8 cellular contexts compared by ENCODE assay signal in the genomic region with DNA sequence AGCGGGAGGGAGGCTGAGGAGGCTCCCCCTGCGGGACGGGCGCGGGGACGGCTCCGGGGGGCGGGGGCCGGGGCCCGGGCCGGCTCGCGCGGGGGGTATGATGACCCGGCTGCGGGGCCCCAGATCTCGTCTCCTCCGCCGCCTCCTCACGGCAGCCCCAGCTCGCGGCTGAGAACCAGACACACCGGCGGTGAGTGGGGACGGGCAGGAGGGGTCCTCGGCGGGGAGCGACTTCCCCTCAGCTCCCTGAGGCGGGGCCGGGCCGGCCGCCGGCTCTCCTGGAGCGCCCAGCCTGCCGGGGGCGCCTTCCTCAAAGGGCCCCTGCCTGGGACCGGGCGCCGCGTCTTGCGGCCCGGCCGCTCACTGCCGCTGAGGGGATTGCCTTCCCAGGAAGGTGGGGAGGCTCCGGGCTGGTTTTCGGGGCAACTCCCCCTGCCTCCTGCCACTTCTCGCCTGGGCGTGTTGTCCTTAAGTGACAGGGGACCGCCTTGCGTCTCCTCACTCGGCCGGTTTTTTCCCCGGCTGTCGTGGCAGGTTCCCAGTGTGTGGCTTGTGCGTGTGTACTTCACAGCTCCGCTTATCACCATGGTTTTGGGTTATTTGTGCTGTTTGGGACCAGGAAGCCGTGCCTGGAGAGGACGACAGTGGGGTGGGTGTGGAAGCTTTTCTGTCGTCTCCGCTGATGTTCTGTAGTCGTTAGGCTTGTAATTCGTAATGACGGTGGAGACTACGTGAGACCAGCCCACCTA. TPM values are rescaled to one million over a fixed set of nuclear protein-coding genes. Genes with fewer than 3 reads are reported as not detected.
DNase-seq lines count a peak whose midpoint lies in the region; ATAC-seq, FAIRE-seq and TF ChIP-seq lines count a peak whose summit lies in the region.

No MANE protein-coding gene starts in this region.

- DNase-seq in SIG-M5 treated with dmso at 0.1 percent for 504 hours (lab: John Stamatoyannopoulos, UW; ENCODE audit: unreplicated experiment) (peak; percentile 81), SIG-M5 (lab: John Stamatoyannopoulos, UW) (no peak), frontal cortex (ENCODE audit: low spot score in 2 of 2) (peak; percentile 36 to 53), omental fat pad (ENCODE audit: low spot score) (no peak), transverse colon (peak; percentile 64)
- peak; percentile 88 for DNase-seq in activated effector memory CD4-positive, alpha-beta T cell treated with anti-CD3 and anti-CD28 coated beads, Interleukin-2, amount 50 U/mL, for 16 hours

- no peaks in the 10 kb centered on the region for H3K27me3 ChIP-seq in transverse colon

- FAIRE-seq in frontal cortex (lab: Jason Lieb, UNC): no peak

- in situ Hi-C loops in transverse colon (cut with MboI; ENCODE audit: low pct_ligation_motif_present in 1 of 4, low pct_unique_long_range_greater_than_20kb in 1 of 4, low sequenced_read_pairs in 3 of 4): loop anchor here in 1 of 4 donors (25.0 kb wide), 1 partner anchor 93 kb away; no protein-coding TSS in a partner anchor

- H3K9me3 ChIP-seq in transverse colon: no peaks in the 10 kb centered on the region

- WGBS in transverse colon (ENCODE audit: low coverage in 1 of 2), 2 donors: 0% methylated on average over 35 of the region's 64 CpGs; no CpG with 5 or more reads in 1 of the 2 donors

- no peak for TF ChIP-seq EP300 in transverse colon (IDR thresholded peaks at IDR 0.05; ENCODE audit: low read depth)

- intact Hi-C loops in transverse colon (cut with DNase I; ENCODE audit: low total_unique reads): loop anchor here (1.0 kb wide), 1 partner anchor 25 kb away; the partner anchor contains the start of gene DCLRE1B

- H3K36me3 ChIP-seq in transverse colon: no peaks in the 10 kb centered on the region

- H3K4me3 ChIP-seq in transverse colon: peak overlapping the region; percentile 86 to 99 (median 89)

- peak overlapping the region; percentile 95 to 99 (median 98) for H3K27ac ChIP-seq in transverse colon

- H3K4me1 ChIP-seq in transverse colon: peaks cover 26 to 51% (median 40%) of the 10 kb centered on the region in 4 donors

- ATAC-seq in HG02938 (IDR thresholded peaks at IDR 0.05; ENCODE audit: unreplicated experiment) (peak; percentile 20), omental fat pad (ENCODE audit: low FRiP score) (peak; percentile 46)

- peak; percentile 42 for TF ChIP-seq POLR2A in transverse colon (IDR thresholded peaks at IDR 0.05)

- no peak for TF ChIP-seq CTCF in omental fat pad (IDR thresholded peaks at IDR 0.05)
- peak in 1 of 5 experiments; percentile 25 for TF ChIP-seq CTCF in transverse colon (IDR thresholded peaks at IDR 0.05)

TF ChIP-seq in PFSK-1, 5 proteins besides CTCF, POLR2A, EP300 and RAD21:
- TF ChIP-seq FOXP2 (optimal IDR thresholded peaks at IDR 0.05; ENCODE audit: borderline replicate concordance, extremely low read depth, extremely low read length, insufficient read depth): no peak
- no peak for TF ChIP-seq POLR2AphosphoS5 (IDR thresholded peaks at IDR 0.05; ENCODE audit: low read depth, low read length)
- TF ChIP-seq TAF1 (IDR thresholded peaks at IDR 0.05; ENCODE audit: borderline replicate concordance, insufficient read depth, low read length): no peak
- 0 out of 2 replicates have a peak, but pooled peaks have one; percentile 5 for TF ChIP-seq SIN3A (IDR thresholded peaks at IDR 0.05; ENCODE audit: borderline replicate concordance, insufficient read depth, low read length)

RNA-seq across cellular contexts. Expression of gene HIPK1, which starts 0.8 kb away (rescaled TPM):
- 16.9 TPM for polyA plus RNA-seq in PFSK-1 (2012; ENCODE audit: insufficient read length, low read depth)
- total RNA-seq in frontal cortex (35.5 TPM), omental fat pad (10 to 100 TPM; 49.6 to 64.6 (median 57.7) TPM), transverse colon (10 to 100 TPM; 48.3 to 63.9 (median 53.1) TPM)

RNA-seq across cellular contexts. Expression of gene DCLRE1B, which starts 24.8 kb away (rescaled TPM):
- polyA plus RNA-seq in PFSK-1 (2012; ENCODE audit: insufficient read length, low read depth): 7.4 TPM
- total RNA-seq in frontal cortex: 6.5 TPM
- total RNA-seq in omental fat pad: 1 to 10 TPM; 2.8 to 5.6 (median 4.5) TPM
- total RNA-seq in transverse colon: 1 to 10 TPM in 3 of 4 donors, not detected in 1; 2.4 to 6.2 (median 2.9) TPM

RNA-seq across cellular contexts. Expression of gene AP4B1, which starts 25.3 kb away (rescaled TPM):
- 9.1 TPM for polyA plus RNA-seq in PFSK-1 (2012; ENCODE audit: insufficient read length, low read depth)
- 27.3 TPM for total RNA-seq in frontal cortex
- total RNA-seq in omental fat pad: 10 to 100 TPM in 3 of 4 donors, 1 to 10 TPM in 1; 9.3 to 17.2 (median 15.6) TPM
- total RNA-seq in transverse colon: 10 to 100 TPM in 2 of 4 donors, 1 to 10 TPM in 2; 7.2 to 37.2 (median 16.5) TPM

RNA-seq across cellular contexts. Expression of gene BCL2L15, which starts 42.5 kb away (rescaled TPM):
- not detected for polyA plus RNA-seq in PFSK-1 (2012; ENCODE audit: insufficient read length, low read depth)
- total RNA-seq in frontal cortex (0.82 TPM), omental fat pad (under 1 TPM; 0.19 to 0.63 (median 0.37) TPM), transverse colon (100 to 1,000 TPM in 1 of 4 donors, 10 to 100 TPM in 3; 51.3 to 584 (median 89.3) TPM)

RNA-seq across cellular contexts. Expression of gene OLFML3, which starts 49.4 kb away (rescaled TPM):
- polyA plus RNA-seq in PFSK-1 (2012; ENCODE audit: insufficient read length, low read depth): 12.8 TPM
- 17.5 TPM for total RNA-seq in frontal cortex
- total RNA-seq in omental fat pad: 100 to 1,000 TPM in 2 of 4 donors, 10 to 100 TPM in 2; 54.4 to 173 (median 90.6) TPM
- total RNA-seq in transverse colon: 10 to 100 TPM; 15.7 to 29.2 (median 24.3) TPM

Comparison
In these comparisons a context has a peak if more than half of its experiments do, and no peak if none do; other contexts are left out.
1. DNase-seq: peak in SIG-M5 treated with dmso at 0.1 percent for 504 hours (single experiment), activated effector memory CD4-positive, alpha-beta T cell treated with anti-CD3 and anti-CD28 coated beads, Interleukin-2, amount 50 U/mL, for 16 hours (single experiment), frontal cortex (2 of 2) and transverse colon (single experiment); none in SIG-M5 (single experiment) and omental fat pad (single experiment).